19 cellular contexts compared by ENCODE assay signal in genomic region chr2:156901373-156902031, GRCh38.
A peak's percentile ranks its signal among the peaks of the same experiment; 100 is the strongest.
DNase-seq lines count a peak whose midpoint lies in the region; ATAC-seq and TF ChIP-seq lines count a peak whose summit lies in the region.
"Had no signal": no experiment of that assay in that cellular context is flagged by ENCODE, and none has a peak within 500 bp of the region (broad histone marks: within the 10 kb centered on the region; RNA-seq: fewer than 3 reads in every experiment).

No MANE protein-coding gene starts in this region.

- H3K9me3 ChIP-seq in GM23248 (ENCODE audit: low read depth) (no peaks in the 10 kb centered on the region), adipocyte (ENCODE audit: control insufficient read depth, low read length) (no peaks in the 10 kb centered on the region)
- H3K9me3 ChIP-seq: gastroesophageal sphincter, left lung had no signal

- no peak overlapping the region for H3K4me3 Mint-ChIP-seq in activated CD4-positive, alpha-beta T cell treated with anti-CD3 and anti-CD28 coated beads, Interleukin-2, amount 10 ng/mL, durations not matched to agents 24 days and 14 days
- no peak overlapping the region for H3K4me3 Mint-ChIP-seq in activated CD8-positive, alpha-beta T cell treated with anti-CD3 and anti-CD28 coated beads for 36 hours
- H3K4me3 Mint-ChIP-seq: endodermal cell; stimulated activated naive CD8-positive, alpha-beta T cell treated with anti-CD3 and anti-CD28 coated beads, Interleukin-15, Interleukin-2, amounts not matched to agents 100 ng/mL and 50 ng/mL, for 24 hours had no signal

- 0 out of 2 replicates have a peak, but pooled peaks cover 8% of the 10 kb centered on the region for H3F3A ChIP-seq in GM23248 (ENCODE audit: insufficient read depth)

- peaks cover 5% of the 10 kb centered on the region for H3K9me3 Mint-ChIP-seq in activated CD4-positive, alpha-beta T cell treated with anti-CD3 and anti-CD28 coated beads, Interleukin-2, amount 10 ng/mL, durations not matched to agents 24 days and 14 days
- H3K9me3 Mint-ChIP-seq in activated CD8-positive, alpha-beta T cell treated with anti-CD3 and anti-CD28 coated beads for 36 hours, result peaks cover 5% of the 10 kb centered on the region

- no peak for TF ChIP-seq CTCF in activated CD8-positive, alpha-beta T cell treated with anti-CD3 and anti-CD28 coated beads for 36 hours (IDR thresholded peaks at IDR 0.05)
- no peak for TF ChIP-seq CTCF in RWPE1 (conservative IDR thresholded peaks at IDR 0.05; ENCODE audit: low read depth)

- H3K9me2 ChIP-seq in GM23248 (ENCODE audit: insufficient read depth), result no peaks in the 10 kb centered on the region

- H3K27me3 Mint-ChIP-seq in activated CD4-positive, alpha-beta T cell treated with anti-CD3 and anti-CD28 coated beads, Interleukin-2, amount 10 ng/mL, durations not matched to agents 24 days and 14 days, result peaks cover 55% of the 10 kb centered on the region
- H3K27me3 Mint-ChIP-seq in activated CD8-positive, alpha-beta T cell treated with anti-CD3 and anti-CD28 coated beads for 36 hours, result peaks cover 3% of the 10 kb centered on the region

- H3K4me1 ChIP-seq in GM23248 (ENCODE audit: insufficient read depth) (peaks cover 25% of the 10 kb centered on the region), adipocyte (ENCODE audit: control insufficient read depth, insufficient read depth, low read length) (peaks cover 16% of the 10 kb centered on the region)
- H3K4me1 ChIP-seq: gastroesophageal sphincter, left lung, tibial nerve had no signal

- WGBS in GM23248 (ENCODE audit: low coverage in 1 of 2, low lambda C conversion rate in 2 of 2, missing lambda C conversion rate in 2 of 2), 2 experiments, result 45 to 54% methylated on average over 4 of the region's 4 CpGs

- H3K27ac ChIP-seq in GM23248 (no peak overlapping the region), RWPE1 (no peak overlapping the region)
- H3K27ac ChIP-seq: gastroesophageal sphincter, left lung, tibial nerve had no signal

- H2AFZ ChIP-seq in GM23248, result peak overlapping the region; percentile 15; the same call in 1 of the 2 replicates

- no peak overlapping the region for H3K27ac Mint-ChIP-seq in activated CD4-positive, alpha-beta T cell treated with anti-CD3 and anti-CD28 coated beads, Interleukin-2, amount 10 ng/mL, durations not matched to agents 24 days and 14 days
- no peak overlapping the region for H3K27ac Mint-ChIP-seq in activated CD8-positive, alpha-beta T cell treated with anti-CD3 and anti-CD28 coated beads for 36 hours
- H3K27ac Mint-ChIP-seq: endodermal cell; stimulated activated naive CD8-positive, alpha-beta T cell treated with anti-CD3 and anti-CD28 coated beads, Interleukin-15, Interleukin-2, amounts not matched to agents 100 ng/mL and 50 ng/mL, for 24 hours had no signal

- CTCF ChIA-PET in activated CD8-positive, alpha-beta T cell treated with anti-CD3 and anti-CD28 coated beads for 36 hours (lab: Charles Lee), result no interaction called here
- CTCF ChIA-PET in RWPE1 (lab: Yijun Ruan, JAX), result interaction anchor here (0.6 kb wide), 1 partner anchor 215 kb away, joined by 3 read pairs; no protein-coding TSS in a partner anchor

- POLR2A ChIA-PET in activated CD8-positive, alpha-beta T cell treated with anti-CD3 and anti-CD28 coated beads for 36 hours (lab: Charles Lee), result no interaction called here
- POLR2A ChIA-PET in RWPE1 (lab: Yijun Ruan, JAX; ENCODE audit: low non-redundant PET), result no interaction called here

- no peaks in the 10 kb centered on the region for H4K20me1 ChIP-seq in GM23248 (ENCODE audit: insufficient read depth)

- no peak overlapping the region for H3K4me2 ChIP-seq in GM23248 (ENCODE audit: unreplicated experiment)

- DNase-seq in GM23248 (peak; percentile 61), adipocyte (ENCODE audit: low read depth) (peak; percentile 54), fibroblast of the conjunctiva (ENCODE audit: low read depth) (peak; percentile 8), DMS114 treated with DMSO at 0.1 percent for 48 hours (lab: John Stamatoyannopoulos, UW; ENCODE audit: unreplicated experiment) (no peak), RWPE1 (ENCODE audit: low spot score) (no peak)
- DNase-seq in activated CD4-positive, alpha-beta T cell treated with anti-CD3 and anti-CD28 coated beads, Interleukin-2, amount 10 ng/mL, durations not matched to agents 24 days and 14 days, result no peak
- DNase-seq in activated CD8-positive, alpha-beta T cell treated with anti-CD3 and anti-CD28 coated beads for 36 hours, result no peak
- DNase-seq: activated naive CD4-positive, alpha-beta T cell; C1 segment of cervical spinal cord; endodermal cell; left lung; NCI-H1092; NCI-H2081; NCI-H526; Right ventricle myocardium superior; T-helper 1 cell had no signal

- peaks cover 5% of the 10 kb centered on the region for H3K4me1 Mint-ChIP-seq in activated CD4-positive, alpha-beta T cell treated with anti-CD3 and anti-CD28 coated beads, Interleukin-2, amount 10 ng/mL, durations not matched to agents 24 days and 14 days
- peaks cover 2% of the 10 kb centered on the region for H3K4me1 Mint-ChIP-seq in activated CD8-positive, alpha-beta T cell treated with anti-CD3 and anti-CD28 coated beads for 36 hours (ENCODE audit: low read depth)
- H3K4me1 Mint-ChIP-seq: endodermal cell had no signal

- H3K4me3 ChIP-seq in GM23248, result no peak overlapping the region
- H3K4me3 ChIP-seq in adipocyte (ENCODE audit: low read length), result no peak overlapping the region
- H3K4me3 ChIP-seq: gastroesophageal sphincter, left lung, tibial nerve had no signal

- in situ Hi-C loops in GM23248 (cut with MboI), result no loop called here

- intact Hi-C loops in activated CD4-positive, alpha-beta T cell treated with anti-CD3 and anti-CD28 coated beads, Interleukin-2, amount 10 ng/mL, durations not matched to agents 24 days and 14 days (cut with micrococcal nuclease), result no loop called here
- intact Hi-C loops in activated CD8-positive, alpha-beta T cell treated with anti-CD3 and anti-CD28 coated beads for 36 hours (cut with micrococcal nuclease), result no loop called here

- H3K9ac ChIP-seq in GM23248 (no peak overlapping the region), adipocyte (ENCODE audit: low read length) (no peak overlapping the region)

- H3K79me2 ChIP-seq in GM23248 (ENCODE audit: insufficient read depth), result no peaks in the 10 kb centered on the region

- no peak for ATAC-seq in activated CD8-positive, alpha-beta T cell treated with anti-CD3 and anti-CD28 coated beads for 36 hours
- ATAC-seq: gastroesophageal sphincter, left lung had no signal

- no peaks in the 10 kb centered on the region for H3K27me3 ChIP-seq in GM23248 (replicated peaks; ENCODE audit: insufficient read depth)
- no peaks in the 10 kb centered on the region for H3K27me3 ChIP-seq in adipocyte (replicated peaks; ENCODE audit: control insufficient read depth, insufficient read depth, low read length)
- H3K27me3 ChIP-seq: left lung, tibial nerve had no signal

- H3K36me3 ChIP-seq in GM23248 (ENCODE audit: low read depth) (no peaks in the 10 kb centered on the region), adipocyte (ENCODE audit: control insufficient read depth, insufficient read depth, low read length, severe bottlenecking) (no peaks in the 10 kb centered on the region)
- H3K36me3 ChIP-seq: gastroesophageal sphincter, left lung, tibial nerve had no signal

- H3K36me3 Mint-ChIP-seq in activated CD4-positive, alpha-beta T cell treated with anti-CD3 and anti-CD28 coated beads, Interleukin-2, amount 10 ng/mL, durations not matched to agents 24 days and 14 days (ENCODE audit: low read depth), result no peaks in the 10 kb centered on the region
- H3K36me3 Mint-ChIP-seq in activated CD8-positive, alpha-beta T cell treated with anti-CD3 and anti-CD28 coated beads for 36 hours (ENCODE audit: low read depth), result no peaks in the 10 kb centered on the region

Comparison
In these comparisons a context has a peak if more than half of its experiments do, and no peak if none do; other contexts are left out.
1. DNase-seq: peak in GM23248 (single experiment), adipocyte (single experiment) and fibroblast of the conjunctiva (single experiment); none in activated CD4-positive, alpha-beta T cell treated with anti-CD3 and anti-CD28 coated beads, Interleukin-2, amount 10 ng/mL, durations not matched to agents 24 days and 14 days (single experiment), DMS114 treated with DMSO at 0.1 percent for 48 hours (single experiment), activated CD8-positive, alpha-beta T cell treated with anti-CD3 and anti-CD28 coated beads for 36 hours (single experiment) and RWPE1 (single experiment).